In the genomic region with DNA sequence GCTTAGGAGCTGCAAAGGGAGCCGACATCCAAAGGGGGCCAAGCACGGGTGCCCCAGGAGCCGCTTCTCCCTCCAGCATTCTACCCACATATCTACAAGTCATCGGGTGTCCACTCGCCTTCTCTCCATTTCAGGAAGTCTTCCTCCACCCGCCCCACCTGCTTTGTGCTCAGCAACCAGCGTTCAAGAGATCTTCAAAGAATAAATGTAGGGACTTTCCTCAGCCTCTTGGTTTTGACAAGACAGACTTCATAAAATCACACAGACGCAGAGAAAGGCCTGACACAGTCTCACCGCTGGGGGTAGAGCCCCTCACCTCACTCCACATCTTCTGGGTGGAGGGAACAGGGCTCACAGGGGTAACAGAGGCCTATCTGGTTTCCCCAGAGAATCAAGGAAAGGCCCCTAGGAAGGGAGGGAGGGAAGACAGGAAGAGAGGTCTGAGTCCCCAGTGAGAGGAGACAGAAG, we compare ENCODE assay signal across 1 cellular context.
TF ChIP-seq lines count a peak whose summit lies in the region.

No MANE protein-coding gene starts in this region.

TF ChIP-seq in HepG2, 621 proteins besides CTCF, POLR2A, EP300 and RAD21 (continued from another document):
- TF ChIP-seq, protein P1, sequence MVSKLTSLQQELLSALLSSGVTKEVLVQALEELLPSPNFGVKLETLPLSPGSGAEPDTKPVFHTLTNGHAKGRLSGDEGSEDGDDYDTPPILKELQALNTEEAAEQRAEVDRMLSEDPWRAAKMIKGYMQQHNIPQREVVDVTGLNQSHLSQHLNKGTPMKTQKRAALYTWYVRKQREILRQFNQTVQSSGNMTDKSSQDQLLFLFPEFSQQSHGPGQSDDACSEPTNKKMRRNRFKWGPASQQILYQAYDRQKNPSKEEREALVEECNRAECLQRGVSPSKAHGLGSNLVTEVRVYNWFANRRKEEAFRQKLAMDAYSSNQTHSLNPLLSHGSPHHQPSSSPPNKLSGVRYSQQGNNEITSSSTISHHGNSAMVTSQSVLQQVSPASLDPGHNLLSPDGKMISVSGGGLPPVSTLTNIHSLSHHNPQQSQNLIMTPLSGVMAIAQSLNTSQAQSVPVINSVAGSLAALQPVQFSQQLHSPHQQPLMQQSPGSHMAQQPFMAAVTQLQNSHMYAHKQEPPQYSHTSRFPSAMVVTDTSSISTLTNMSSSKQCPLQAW (CRISPR knock-in tag; IDR thresholded peaks at IDR 0.05), result 0 out of 2 replicates have a peak, but pooled peaks have one; percentile 12
- TF ChIP-seq KAT2B (IDR thresholded peaks at IDR 0.05; ENCODE audit: borderline replicate concordance, low read depth, low read length) (no peak), ZNF878 (CRISPR knock-in tag; IDR thresholded peaks at IDR 0.05) (no peak), KDM2A (CRISPR knock-in tag; IDR thresholded peaks at IDR 0.05; ENCODE audit: borderline replicate concordance, low read depth) (0 out of 2 replicates have a peak, but pooled peaks have one; percentile 2), ZNF329 (CRISPR knock-in tag; IDR thresholded peaks at IDR 0.05; ENCODE audit: low read depth) (no peak), FOXA3 (CRISPR knock-in tag; IDR thresholded peaks at IDR 0.05) (no peak), IRF2 (CRISPR knock-in tag; IDR thresholded peaks at IDR 0.05) (no peak), ZNF644 (CRISPR knock-in tag; IDR thresholded peaks at IDR 0.05; ENCODE audit: low read depth) (no peak), ZNF672 (CRISPR knock-in tag; IDR thresholded peaks at IDR 0.05) (no peak), HDAC6 (IDR thresholded peaks at IDR 0.05; ENCODE audit: low read depth, low read length) (no peak), MEIS1 (CRISPR knock-in tag; IDR thresholded peaks at IDR 0.05; ENCODE audit: borderline replicate concordance) (0 out of 2 replicates have a peak, but pooled peaks have one; percentile 8), ZNF572 (CRISPR knock-in tag; IDR thresholded peaks at IDR 0.05) (no peak), ZNF605 (CRISPR knock-in tag; IDR thresholded peaks at IDR 0.05) (peak; percentile 53; the same call in 1 of the 2 replicates)
- TF ChIP-seq, protein P2, sequence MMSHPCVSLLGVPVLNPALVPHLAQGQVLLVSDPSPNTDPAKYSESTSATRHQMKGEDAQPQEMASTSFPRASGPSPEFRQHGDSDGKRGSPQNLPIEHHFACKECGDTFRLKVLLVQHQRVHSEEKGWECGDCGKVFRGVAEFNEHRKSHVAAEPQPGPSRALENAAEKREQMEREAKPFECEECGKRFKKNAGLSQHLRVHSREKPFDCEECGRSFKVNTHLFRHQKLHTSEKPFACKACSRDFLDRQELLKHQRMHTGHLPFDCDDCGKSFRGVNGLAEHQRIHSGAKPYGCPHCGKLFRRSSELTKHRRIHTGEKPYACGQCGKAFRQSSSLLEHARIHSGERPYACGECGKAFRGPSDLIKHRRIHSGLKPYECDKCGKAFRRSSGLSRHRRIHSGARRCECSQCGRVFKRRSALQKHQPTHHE (CRISPR knock-in tag; IDR thresholded peaks at IDR 0.05; ENCODE audit: borderline replicate concordance), result no peak
- TF ChIP-seq, protein P3, sequence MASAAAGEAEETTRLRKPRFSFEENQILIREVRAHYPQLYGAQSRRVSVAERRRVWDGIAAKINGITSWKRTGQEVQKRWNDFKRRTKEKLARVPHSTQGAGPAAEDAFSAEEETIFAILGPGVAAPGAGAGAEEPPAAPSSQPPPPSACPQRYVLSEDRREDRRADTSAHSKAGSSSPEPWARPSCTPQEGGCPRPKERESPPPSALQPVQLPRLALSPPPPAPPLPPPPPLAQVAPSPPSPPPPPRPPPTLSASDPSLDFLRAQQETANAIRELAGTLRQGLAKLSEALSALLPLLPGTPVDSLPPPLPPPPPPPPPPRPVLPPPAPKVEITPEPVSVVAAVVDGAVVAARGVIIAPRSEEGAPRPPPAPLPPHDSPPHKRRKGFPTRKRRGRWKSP (CRISPR knock-in tag; IDR thresholded peaks at IDR 0.05), result no peak; the same call in 1 of the 2 replicates
- TF ChIP-seq, protein P4, sequence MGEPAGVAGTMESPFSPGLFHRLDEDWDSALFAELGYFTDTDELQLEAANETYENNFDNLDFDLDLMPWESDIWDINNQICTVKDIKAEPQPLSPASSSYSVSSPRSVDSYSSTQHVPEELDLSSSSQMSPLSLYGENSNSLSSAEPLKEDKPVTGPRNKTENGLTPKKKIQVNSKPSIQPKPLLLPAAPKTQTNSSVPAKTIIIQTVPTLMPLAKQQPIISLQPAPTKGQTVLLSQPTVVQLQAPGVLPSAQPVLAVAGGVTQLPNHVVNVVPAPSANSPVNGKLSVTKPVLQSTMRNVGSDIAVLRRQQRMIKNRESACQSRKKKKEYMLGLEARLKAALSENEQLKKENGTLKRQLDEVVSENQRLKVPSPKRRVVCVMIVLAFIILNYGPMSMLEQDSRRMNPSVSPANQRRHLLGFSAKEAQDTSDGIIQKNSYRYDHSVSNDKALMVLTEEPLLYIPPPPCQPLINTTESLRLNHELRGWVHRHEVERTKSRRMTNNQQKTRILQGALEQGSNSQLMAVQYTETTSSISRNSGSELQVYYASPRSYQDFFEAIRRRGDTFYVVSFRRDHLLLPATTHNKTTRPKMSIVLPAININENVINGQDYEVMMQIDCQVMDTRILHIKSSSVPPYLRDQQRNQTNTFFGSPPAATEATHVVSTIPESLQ (CRISPR knock-in tag; conservative IDR thresholded peaks at IDR 0.05), result no peak
